20 cellular contexts compared by ENCODE assay signal in genomic region chr7:91892099-91892788, GRCh38. TPM values are rescaled to one million over a fixed set of nuclear protein-coding genes. Genes with fewer than 3 reads are reported as not detected.
DNase-seq lines count a peak whose midpoint lies in the region; ATAC-seq and TF ChIP-seq lines count a peak whose summit lies in the region.
"Had no signal": no experiment of that assay in that cellular context is flagged by ENCODE, and none has a peak within 500 bp of the region (broad histone marks: within the 10 kb centered on the region; RNA-seq: fewer than 3 reads in every experiment).

No MANE protein-coding gene starts in this region.

- peak overlapping the region; percentile 60 for H2AFZ ChIP-seq in osteoblast (ENCODE audit: low read length)

- H3K4me1 Mint-ChIP-seq in stimulated activated memory B cell treated with anti-CD40 and anti-IgM and Interleukin-4, amounts not matched to agents 10 μg/mL and 1 μg/mL and 100 μg/mL, for 72 hours: no peaks in the 10 kb centered on the region
- H3K4me1 Mint-ChIP-seq: CD14-positive monocyte; naive thymus-derived CD4-positive, alpha-beta T cell had no signal

- H3K4me2 ChIP-seq in osteoblast (ENCODE audit: insufficient read depth, low read length): peak overlapping the region; percentile 14

- in situ Hi-C loops in brain microvascular endothelial cell (cut with HindIII; ENCODE audit: low pct_ligation_motif_present, low sequenced_read_pairs): no loop called here

- H3K4me3 Mint-ChIP-seq in stimulated activated memory B cell treated with anti-CD40 and anti-IgM and Interleukin-4, amounts not matched to agents 10 μg/mL and 1 μg/mL and 100 μg/mL, for 72 hours: no peak overlapping the region
- H3K4me3 Mint-ChIP-seq: CD14-positive monocyte; naive thymus-derived CD4-positive, alpha-beta T cell had no signal

- H4K20me1 ChIP-seq in osteoblast (ENCODE audit: insufficient read depth, low read length): no peaks in the 10 kb centered on the region

- H3K79me2 ChIP-seq in osteoblast (ENCODE audit: insufficient read depth, low read length): no peaks in the 10 kb centered on the region

- peaks cover 1% of the 10 kb centered on the region for H3K36me3 Mint-ChIP-seq in stimulated activated memory B cell treated with anti-CD40 and anti-IgM and Interleukin-4, amounts not matched to agents 10 μg/mL and 1 μg/mL and 100 μg/mL, for 72 hours
- H3K36me3 Mint-ChIP-seq: CD14-positive monocyte had no signal

- H3K9me3 Mint-ChIP-seq in stimulated activated memory B cell treated with anti-CD40 and anti-IgM and Interleukin-4, amounts not matched to agents 10 μg/mL and 1 μg/mL and 100 μg/mL, for 72 hours: peaks cover under 1% of the 10 kb centered on the region

- DNase-seq in NCI-H2081 (lab: John Stamatoyannopoulos, UW) (peak; percentile 2 to 27), NCI-H2081 treated with DMSO at 0.1 percent for 48 hours (lab: John Stamatoyannopoulos, UW) (no peak), NCI-H2227 (lab: John Stamatoyannopoulos, UW; ENCODE audit: unreplicated experiment) (peak; percentile 51), brain microvascular endothelial cell (no peak), osteoblast (ENCODE audit: insufficient read length, low spot score, missing footprints) (no peak), tibial artery (no peak), kidney glomerular epithelial cell (lab: John Stamatoyannopoulos, UW) (no peak)
- DNase-seq: activated effector memory CD4-positive, alpha-beta T cell treated with anti-CD3 and anti-CD28 coated beads, Interleukin-2, amount 50 U/mL, for 16 hours; anterior cingulate cortex; colonic mucosa; naive thymus-derived CD4-positive, alpha-beta T cell; NCI-H1694; SHP77; stimulated activated CD4-positive, alpha-beta T cell treated with anti-CD3 and anti-CD28 coated beads, Interleukin-15, amount 100 ng/mL, for 24 hours; stomach; T-helper 2 cell had no signal

- peaks cover 18% of the 10 kb centered on the region for H3K27me3 Mint-ChIP-seq in stimulated activated memory B cell treated with anti-CD40 and anti-IgM and Interleukin-4, amounts not matched to agents 10 μg/mL and 1 μg/mL and 100 μg/mL, for 72 hours

- no peak overlapping the region for H3K27ac Mint-ChIP-seq in stimulated activated memory B cell treated with anti-CD40 and anti-IgM and Interleukin-4, amounts not matched to agents 10 μg/mL and 1 μg/mL and 100 μg/mL, for 72 hours
- H3K27ac Mint-ChIP-seq: CD14-positive monocyte; naive thymus-derived CD4-positive, alpha-beta T cell had no signal

- H3K27ac ChIP-seq in brain microvascular endothelial cell: peak overlapping the region; percentile 13
- peak overlapping the region; percentile 54 for H3K27ac ChIP-seq in osteoblast (ENCODE audit: low read depth, low read length)
- no peak overlapping the region for H3K27ac ChIP-seq in tibial artery
- H3K27ac ChIP-seq: colonic mucosa, gastroesophageal sphincter, stomach had no signal

- H3K9me3 ChIP-seq in osteoblast (ENCODE audit: low read depth, low read length) (no peaks in the 10 kb centered on the region), tibial artery (no peaks in the 10 kb centered on the region)
- H3K9me3 ChIP-seq: colonic mucosa, gastroesophageal sphincter had no signal

- H3K36me3 ChIP-seq in brain microvascular endothelial cell (replicated peaks) (no peaks in the 10 kb centered on the region), osteoblast (ENCODE audit: insufficient read depth, low read length) (no peaks in the 10 kb centered on the region), tibial artery (no peaks in the 10 kb centered on the region)
- H3K36me3 ChIP-seq: colonic mucosa, gastroesophageal sphincter, stomach had no signal

- ATAC-seq in stimulated activated memory B cell treated with anti-CD40 and anti-IgM and Interleukin-4, amounts not matched to agents 10 μg/mL and 1 μg/mL and 100 μg/mL, for 72 hours: no peak
- ATAC-seq: activated CD4-positive, CD25-positive, alpha-beta regulatory T cell treated with anti-CD3 and anti-CD28 coated beads, Interleukin-2, amount 50 U/mL, for 24 hours; gastroesophageal sphincter; naive thymus-derived CD4-positive, alpha-beta T cell had no signal

- H3K4me1 ChIP-seq in osteoblast (ENCODE audit: insufficient read depth, low read length) (peaks cover 21% of the 10 kb centered on the region), tibial artery (no peaks in the 10 kb centered on the region)
- H3K4me1 ChIP-seq: colonic mucosa, stomach had no signal

- intact Hi-C loops in tibial artery (cut with DNase I; ENCODE audit: low total_unique reads): no loop called here

- no peak overlapping the region for H3K4me3 ChIP-seq in brain microvascular endothelial cell (ENCODE audit: low read depth, low read length)
- no peak overlapping the region for H3K4me3 ChIP-seq in osteoblast (ENCODE audit: insufficient read depth, low read length)
- H3K4me3 ChIP-seq in tibial artery: no peak overlapping the region
- H3K4me3 ChIP-seq: colonic mucosa, gastroesophageal sphincter, stomach had no signal

- H3K27me3 ChIP-seq in brain microvascular endothelial cell (replicated peaks): no peaks in the 10 kb centered on the region
- H3K27me3 ChIP-seq in osteoblast (ENCODE audit: insufficient read depth, low read length): no peaks in the 10 kb centered on the region
- peaks cover 0 to 2% of the 10 kb centered on the region in 2 donors for H3K27me3 ChIP-seq in tibial artery
- H3K27me3 ChIP-seq: colonic mucosa, gastroesophageal sphincter, stomach had no signal

- no peak for TF ChIP-seq CTCF in brain microvascular endothelial cell (IDR thresholded peaks at IDR 0.05; ENCODE audit: low read depth, low read length, missing control alignments)
- no peak for TF ChIP-seq CTCF in osteoblast (IDR thresholded peaks at IDR 0.05; ENCODE audit: extremely low read depth, low read depth, low read length)
- no peak for TF ChIP-seq CTCF in tibial artery (IDR thresholded peaks at IDR 0.05)

RNA-seq across cellular contexts. Expression of gene MTERF1, which starts 11.7 kb away (rescaled TPM):
- 13.0 and 13.6 TPM in 2 replicates for total RNA-seq in osteoblast

RNA-seq across cellular contexts. Expression of gene AKAP9, which starts 48.4 kb away (rescaled TPM):
- total RNA-seq in osteoblast: 56.5 and 60.7 TPM in 2 replicates

Comparison
In these comparisons a context has a peak if more than half of its experiments do, and no peak if none do; other contexts are left out.
1. DNase-seq: peak in NCI-H2081 (2 of 2) and NCI-H2227 (single experiment); none in NCI-H2081 treated with DMSO at 0.1 percent for 48 hours (single experiment), brain microvascular endothelial cell (single experiment), osteoblast (single experiment), tibial artery (0 of 2) and kidney glomerular epithelial cell (single experiment).
2. H3K27ac ChIP-seq: peak in brain microvascular endothelial cell (single experiment) and osteoblast (single experiment); none in tibial artery (0 of 2).